24 cellular contexts compared by ENCODE assay signal in the genomic region with DNA sequence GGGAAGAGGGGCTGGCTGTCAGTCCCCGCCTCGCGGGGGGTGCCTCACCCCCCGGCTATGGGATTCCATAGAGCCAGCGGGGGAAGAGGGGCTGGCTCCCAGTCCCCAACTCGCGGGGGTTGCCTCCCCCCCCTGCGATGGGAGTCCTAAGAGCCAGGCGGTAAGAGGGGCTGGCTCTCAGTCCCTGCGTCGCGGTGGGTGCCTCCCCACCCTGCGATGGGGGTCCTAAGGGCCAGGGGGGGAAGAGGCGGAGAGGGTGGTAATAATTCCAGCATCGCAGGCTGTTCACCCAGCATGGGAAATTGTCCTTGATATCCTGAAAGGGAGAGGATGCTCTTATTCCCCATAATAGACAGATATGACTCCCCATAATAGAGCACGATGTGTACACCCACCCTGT. TPM values are rescaled to one million over a fixed set of nuclear protein-coding genes. Genes with fewer than 3 reads are reported as not detected.
"Had no signal": no experiment of that assay in that cellular context is flagged by ENCODE, and none has a peak within 500 bp of the region (broad histone marks: within the 10 kb centered on the region; RNA-seq: fewer than 3 reads in every experiment).

No MANE protein-coding gene starts in this region.

- H3K36me3 ChIP-seq: SJCRH30 had no signal

- ATAC-seq: Panc1, PC-3, Right ventricle myocardium inferior, SK-N-SH treated with all-trans-retinoic acid at 6 μM for 48 hours had no signal

- H3K27ac ChIP-seq: HL-60, RWPE1, SJCRH30 had no signal

- FAIRE-seq: HTR-8/SVneo had no signal

- DNase-seq: KBM-7, NCI-H1092, NCI-H1105 treated with DMSO at 0.1 percent for 48 hours, NCI-H1417 treated with DMSO at 0.1 percent for 48 hours, NCI-H146, NCI-H1694 treated with DMSO at 0.1 percent for 48 hours, NCI-H1930, NCI-H2081, NCI-H2107, NCI-H2227 treated with DMSO at 0.1 percent for 48 hours, NCI-H526 treated with DMSO at 0.1 percent for 48 hours, NCI-H774, PC-3, SHP77 treated with DMSO at 0.1 percent for 48 hours, SJCRH30 had no signal

- H3K9me3 ChIP-seq: SJCRH30 had no signal

- H3K27me3 ChIP-seq: SJCRH30 had no signal

RNA-seq across cellular contexts. Expression of a gene that starts 9.6 kb away (rescaled TPM):
- total RNA-seq: LHCN-M2, NCI-H460, OCI-LY7, Right ventricle myocardium inferior, SJCRH30 had no signal
